ENCODE assay signal across 18 cellular contexts in genomic region chr7:107194051-107194450, GRCh38. TPM values are rescaled to one million over a fixed set of nuclear protein-coding genes. Genes with fewer than 3 reads are reported as not detected.
A peak's percentile ranks its signal among the peaks of the same experiment; 100 is the strongest.
DNase-seq lines count a peak whose midpoint lies in the region; ATAC-seq and TF ChIP-seq lines count a peak whose summit lies in the region.
"Had no signal": no experiment of that assay in that cellular context is flagged by ENCODE, and none has a peak within 500 bp of the region (broad histone marks: within the 10 kb centered on the region; RNA-seq: fewer than 3 reads in every experiment).

No MANE protein-coding gene starts in this region.

- H3K27me3 Mint-ChIP-seq in chondrocyte (ENCODE audit: low read depth) = no peaks in the 10 kb centered on the region

- 0 out of 2 replicates have a peak, but pooled peaks cover 18% of the 10 kb centered on the region for H4K20me1 ChIP-seq in PC-9 (ENCODE audit: insufficient read depth)
- H4K20me1 ChIP-seq in smooth muscle cell (ENCODE audit: low read depth) = peaks cover 6% of the 10 kb centered on the region

- peaks cover 84% of the 10 kb centered on the region for H3K36me3 ChIP-seq in left ventricle myocardium inferior
- peaks cover 44% of the 10 kb centered on the region for H3K36me3 ChIP-seq in PC-9 (ENCODE audit: low read depth)
- peaks cover 21% of the 10 kb centered on the region for H3K36me3 ChIP-seq in smooth muscle cell (ENCODE audit: low read depth)
- H3K36me3 ChIP-seq: MG63 had no signal

- CTCF ChIA-PET in PC-9 (lab: Charles Lee) = interaction anchor here (0.6 to 0.8 kb wide), 2 partner anchors 70 to 663 kb away, joined by 3 read pairs; no protein-coding TSS in a partner anchor

- H3K36me3 Mint-ChIP-seq in chondrocyte (ENCODE audit: low read depth) = peaks cover 19% of the 10 kb centered on the region

- BruUV-seq in PC-9 (replicated peaks; lab: Mats Ljungman, UMichigan) = no TSS peak

- no peak overlapping the region for H2AFZ ChIP-seq in PC-9
- H2AFZ ChIP-seq in smooth muscle cell (ENCODE audit: low read depth) = no peak overlapping the region

- H3K9me3 ChIP-seq in left ventricle myocardium inferior (replicated peaks) (no peaks in the 10 kb centered on the region), PC-9 (ENCODE audit: insufficient read depth, low read depth) (no peaks in the 10 kb centered on the region), smooth muscle cell (replicated peaks; ENCODE audit: low read depth) (no peaks in the 10 kb centered on the region)
- H3K9me3 ChIP-seq: MG63, mucosa of descending colon had no signal

- ATAC-seq in left ventricle myocardium superior (no peak), GM18907 (IDR thresholded peaks at IDR 0.05; ENCODE audit: unreplicated experiment) (no peak)
- ATAC-seq: mucosa of descending colon, sciatic nerve had no signal

- DNase-seq in left ventricle myocardium inferior = no peak
- no peak for DNase-seq in left ventricle myocardium superior
- no peak for DNase-seq in PC-9
- DNase-seq in chondrocyte (ENCODE audit: low spot score) = no peak
- no peak for DNase-seq in smooth muscle cell (lab: John Stamatoyannopoulos, UW; ENCODE audit: unreplicated experiment)
- no peak for DNase-seq in SW480 (ENCODE audit: low spot score)
- DNase-seq in activated naive CD4-positive, alpha-beta T cell (lab: John Stamatoyannopoulos, UW) = no peak
- DNase-seq: activated effector memory CD4-positive, alpha-beta T cell treated with anti-CD3 and anti-CD28 coated beads, Interleukin-2, amount 50 U/mL, for 16 hours; effector CD8-positive, alpha-beta T cell; GDM1; HCEC 1CT; MG63; mucosa of descending colon; NCI-H1930; NCI-H526; stimulated activated CD4-positive, alpha-beta T cell treated with anti-CD3 and anti-CD28 coated beads, Interleukin-2, amount 100 ng/mL, for 48 hours had no signal

- H3K27ac Mint-ChIP-seq in chondrocyte (ENCODE audit: unreplicated experiment) = no peak overlapping the region

- no peak overlapping the region for H3K4me3 Mint-ChIP-seq in chondrocyte (ENCODE audit: unreplicated experiment)

- H3K4me2 ChIP-seq in PC-9 (no peak overlapping the region), smooth muscle cell (no peak overlapping the region)

- H3K79me2 ChIP-seq in PC-9 (ENCODE audit: low read depth) = no peaks in the 10 kb centered on the region
- no peaks in the 10 kb centered on the region for H3K79me2 ChIP-seq in smooth muscle cell (ENCODE audit: low read depth)

- H3K27me3 ChIP-seq in left ventricle myocardium inferior (ENCODE audit: low read depth) = no peaks in the 10 kb centered on the region
- H3K27me3 ChIP-seq in PC-9 (ENCODE audit: insufficient read depth, low read depth) = no peaks in the 10 kb centered on the region
- no peaks in the 10 kb centered on the region for H3K27me3 ChIP-seq in smooth muscle cell (ENCODE audit: low read depth)
- H3K27me3 ChIP-seq: MG63 had no signal

- intact Hi-C loops in left ventricle myocardium inferior (cut with micrococcal nuclease) (no loop called here), left ventricle myocardium superior (cut with micrococcal nuclease) (no loop called here), PC-9 (cut with micrococcal nuclease; ENCODE audit: unreplicated experiment) (no loop called here)

- H3F3A ChIP-seq in PC-9 (ENCODE audit: insufficient read depth, low read depth) (peaks cover 4% of the 10 kb centered on the region; the same call in 1 of the 2 replicates), smooth muscle cell (ENCODE audit: low read depth) (no peaks in the 10 kb centered on the region)

- POLR2A ChIA-PET in PC-9 (lab: Charles Lee; ENCODE audit: unreplicated experiment) = interaction anchor here (0.6 to 0.7 kb wide), 2 partner anchors 21 to 313 kb away, joined by 3 to 18 read pairs; no protein-coding TSS in a partner anchor

- H3K9me3 Mint-ChIP-seq in chondrocyte (ENCODE audit: low read depth) = no peaks in the 10 kb centered on the region

- WGBS in smooth muscle cell (ENCODE audit: low lambda C conversion rate) = 97% methylated on average over 1 of the region's 1 CpG

- no peak overlapping the region for H3K9ac ChIP-seq in smooth muscle cell (ENCODE audit: low read depth)

- H3K9me2 ChIP-seq in PC-9 (ENCODE audit: insufficient read depth) = no peaks in the 10 kb centered on the region

- peak; percentile 20 for TF ChIP-seq CTCF in left ventricle myocardium inferior (IDR thresholded peaks at IDR 0.05; ENCODE audit: borderline replicate concordance)
- peak; percentile 15; the same call in 1 of the 2 replicates for TF ChIP-seq CTCF in PC-9 (conservative IDR thresholded peaks at IDR 0.05)
- TF ChIP-seq CTCF in chondrocyte (IDR thresholded peaks at IDR 0.05) = peak; percentile 75
- peak; percentile 6 for TF ChIP-seq CTCF in smooth muscle cell (IDR thresholded peaks at IDR 0.05; ENCODE audit: borderline replicate concordance, insufficient read depth, poor library complexity, severe bottlenecking)

- H3K4me3 ChIP-seq in left ventricle myocardium inferior = no peak overlapping the region
- H3K4me3 ChIP-seq in PC-9 = no peak overlapping the region
- no peak overlapping the region for H3K4me3 ChIP-seq in smooth muscle cell
- H3K4me3 ChIP-seq: MG63, mucosa of descending colon had no signal

- H3K27ac ChIP-seq in left ventricle myocardium inferior (replicated peaks) (peak overlapping the region; percentile 38), PC-9 (no peak overlapping the region), smooth muscle cell (ENCODE audit: low read depth) (no peak overlapping the region)

- H3K4me1 Mint-ChIP-seq in chondrocyte (ENCODE audit: low read depth) = peaks cover 7% of the 10 kb centered on the region

- peaks cover 20% of the 10 kb centered on the region for H3K4me1 ChIP-seq in left ventricle myocardium inferior
- H3K4me1 ChIP-seq in PC-9 (replicated peaks; ENCODE audit: insufficient read depth) = no peaks in the 10 kb centered on the region
- H3K4me1 ChIP-seq in smooth muscle cell (ENCODE audit: low read depth) = no peaks in the 10 kb centered on the region

RNA-seq across cellular contexts. Expression of gene HBP1, which starts 25.2 kb away (rescaled TPM):
- 56.9 TPM for total RNA-seq in left ventricle myocardium inferior
- total RNA-seq in left ventricle myocardium superior = 81.4 TPM
- total RNA-seq in PC-9 (2021) = 60.0 and 62.1 TPM in 2 replicates
- 49.0 to 51.7 TPM (median 49.4 TPM) in 3 replicates for total RNA-seq in chondrocyte
- total RNA-seq in smooth muscle cell = 102 and 105 TPM in 2 replicates
- 57.9 and 61.2 TPM in 2 replicates for polyA plus RNA-seq in smooth muscle cell

Comparison
In these comparisons a context has a peak if more than half of its experiments do, and no peak if none do; other contexts are left out.
1. CTCF ChIP-seq: peak in every context shown above with its lines; median percentile 75 in chondrocyte; 20 in left ventricle myocardium inferior; 15 in PC-9; 6 in smooth muscle cell.